Comparison of ENCODE assay signal across 8 cellular contexts in the genomic region with DNA sequence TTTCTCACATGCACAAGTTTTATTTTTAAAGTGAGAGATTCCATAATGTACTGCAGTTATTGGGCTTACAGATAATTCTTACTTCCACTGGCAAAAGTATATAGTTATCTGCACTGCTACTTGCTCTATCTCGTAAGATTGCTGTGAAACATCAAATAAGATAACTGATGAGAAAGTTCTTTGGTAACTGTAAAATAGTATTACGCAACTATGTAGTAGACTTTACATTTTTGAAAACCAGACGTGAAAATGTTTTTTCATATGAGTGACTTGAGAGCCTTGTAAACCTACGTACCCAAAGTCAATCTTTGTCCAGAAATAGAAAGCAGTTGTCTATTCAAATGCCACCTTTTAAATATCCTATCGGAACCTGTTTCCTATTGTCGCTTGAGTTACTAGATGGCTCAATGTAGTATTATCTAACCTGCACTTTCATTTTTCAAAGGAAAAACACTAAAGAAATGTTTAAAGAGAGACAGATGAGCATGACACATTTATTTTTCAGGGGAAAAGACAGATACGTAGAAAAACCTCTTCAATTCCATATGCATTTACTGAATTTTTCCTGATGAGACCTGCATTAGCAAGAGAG. TPM values are rescaled to one million over a fixed set of nuclear protein-coding genes. Genes with fewer than 3 reads are reported as not detected.
A peak's percentile ranks its signal among the peaks of the same experiment; 100 is the strongest.
DNase-seq lines count a peak whose midpoint lies in the region; ATAC-seq and TF ChIP-seq lines count a peak whose summit lies in the region.

No MANE protein-coding gene starts in this region.

- TF ChIP-seq CTCF in GM20000 (IDR thresholded peaks at IDR 0.05; ENCODE audit: extremely low read depth, missing control alignments) (no peak), Peyer's patch (IDR thresholded peaks at IDR 0.05) (no peak), fibroblast of mammary gland (conservative IDR thresholded peaks at IDR 0.05; ENCODE audit: control insufficient read depth, insufficient read depth, low read depth, low read length) (no peak)

- no peak for ATAC-seq in GM18520 (IDR thresholded peaks at IDR 0.05; ENCODE audit: unreplicated experiment)

- no peak overlapping the region for H3K27ac ChIP-seq in Peyer's patch
- peak overlapping the region in 5 of 21 experiments; percentile 87 to 99 (median 96) for H3K27ac ChIP-seq in skin epidermis

- H3K27me3 ChIP-seq in Peyer's patch = no peaks in the 10 kb centered on the region

- H3K4me3 ChIP-seq in Peyer's patch (peak overlapping the region in 3 of 4 donors; percentile 92 to 100 (median 94)), fibroblast of mammary gland (ENCODE audit: control insufficient read depth, low read depth, low read length) (peak overlapping the region; percentile 82), skin epidermis (peak overlapping the region in 6 of 7 experiments; percentile 70 to 99 (median 90))

- DNase-seq in GM20000 (ENCODE audit: low spot score) = peak; percentile 30
- no peak for DNase-seq in Peyer's patch
- no peak for DNase-seq in fibroblast of mammary gland (ENCODE audit: low read depth)
- DNase-seq in NCI-H526 (lab: John Stamatoyannopoulos, UW) = no peak
- DNase-seq in stimulated activated CD4-positive, alpha-beta T cell treated with anti-CD3 and anti-CD28 coated beads, Interleukin-2, amount 100 ng/mL, for 24 hours = no peak
- DNase-seq in cortex of kidney (lab: John Stamatoyannopoulos, UW) = no peak

- TF ChIP-seq POLR2A in Peyer's patch (IDR thresholded peaks at IDR 0.05) = no peak

- no peaks in the 10 kb centered on the region for H3K9me3 ChIP-seq in Peyer's patch

- H3K36me3 ChIP-seq in Peyer's patch = no peaks in the 10 kb centered on the region

- peaks cover 0 to 14% (median 3%) of the 10 kb centered on the region in 4 donors for H3K4me1 ChIP-seq in Peyer's patch

RNA-seq across cellular contexts. Expression of a gene that starts 1.6 kb away (rescaled TPM):
- total RNA-seq in Peyer's patch = 10 to 100 TPM; 36.9 to 49.5 (median 46.1) TPM
